Comparison of ENCODE assay signal across 1 cellular context in the genomic region with DNA sequence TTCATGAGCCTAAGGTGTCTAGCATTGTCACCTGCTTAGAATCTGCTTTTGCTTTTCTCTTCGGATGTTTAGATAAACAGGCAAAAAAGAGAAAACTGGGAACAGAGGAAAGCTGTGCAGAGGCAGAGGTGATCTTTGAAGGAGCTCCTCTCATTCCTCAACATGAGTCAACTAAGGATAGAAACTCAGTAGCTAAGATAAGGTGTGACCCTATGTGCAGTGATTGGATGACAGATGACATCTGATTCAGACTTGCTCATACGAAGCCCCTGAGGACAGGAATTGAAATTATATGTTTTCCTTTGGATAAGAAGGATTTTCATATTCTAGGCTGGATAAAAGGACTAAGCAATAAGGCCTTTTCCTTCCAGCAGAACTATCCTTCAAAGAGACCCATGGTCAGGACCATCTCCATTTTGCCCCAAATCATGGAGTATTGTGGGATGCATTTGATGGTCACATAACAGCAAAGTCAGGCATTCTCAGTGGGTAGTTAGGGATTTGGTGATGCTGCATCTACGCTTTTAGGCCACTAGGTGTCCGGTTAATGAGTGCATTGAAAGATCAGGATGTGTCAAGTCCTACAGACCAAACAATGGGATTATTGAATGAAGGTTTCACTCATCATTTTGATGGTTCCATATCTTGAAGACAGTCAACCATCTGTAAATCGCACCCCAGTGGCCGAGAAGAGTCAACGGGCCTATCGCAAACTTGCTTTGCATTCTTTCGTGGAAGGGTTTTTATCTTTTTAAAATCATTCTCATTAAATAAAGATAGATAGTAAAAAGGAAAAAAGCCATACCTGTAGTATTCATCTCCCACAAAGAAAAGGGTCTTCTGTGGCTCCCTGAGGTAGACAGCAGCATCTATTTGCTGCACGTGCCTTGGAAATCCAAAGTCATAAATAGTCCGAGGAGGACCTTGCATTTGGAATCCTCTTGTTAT.
TF ChIP-seq lines count a peak whose summit lies in the region.

No MANE protein-coding gene starts in this region.

TF ChIP-seq in H1, 55 proteins besides CTCF, POLR2A, EP300 and RAD21:
- TF ChIP-seq KDM4A (IDR thresholded peaks at IDR 0.05; ENCODE audit: low read depth, low read length, severe bottlenecking) (no peak), BRCA1 (IDR thresholded peaks at IDR 0.05; ENCODE audit: low read depth, low read length) (no peak), MAFK (IDR thresholded peaks at IDR 0.05; ENCODE audit: low read depth, low read length) (peak; percentile 33; the same call in 1 of the 2 replicates), CBX5 (IDR thresholded peaks at IDR 0.05; ENCODE audit: low read depth, low read length) (no peak), SIN3A (conservative IDR thresholded peaks at IDR 0.05 in 1 of 2, IDR thresholded peaks at IDR 0.05 in 1 of 2; ENCODE audit: low read depth in 1 of 2, low read length in 2 of 2) (no peak), CEBPB (IDR thresholded peaks at IDR 0.05; ENCODE audit: low read depth, low read length) (no peak), CBX8 (IDR thresholded peaks at IDR 0.05; ENCODE audit: borderline replicate concordance, low read depth, low read length) (no peak), POLR2AphosphoS5 (IDR thresholded peaks at IDR 0.05; ENCODE audit: low read depth, low read length) (no peak), TAF1 (IDR thresholded peaks at IDR 0.05; ENCODE audit: low read depth, low read length) (no peak), CHD7 (IDR thresholded peaks at IDR 0.05; ENCODE audit: insufficient replicate concordance, low read length) (no peak), CREB1 (IDR thresholded peaks at IDR 0.05) (peak; percentile 68), CHD2 (IDR thresholded peaks at IDR 0.05; ENCODE audit: low read length) (no peak), BACH1 (IDR thresholded peaks at IDR 0.05; ENCODE audit: low read length) (0 out of 2 replicates have a peak, but pooled peaks have one; percentile 29), NANOG (IDR thresholded peaks at IDR 0.05; ENCODE audit: insufficient read depth, low read depth, low read length, poor library complexity, severe bottlenecking) (no peak), TBP (IDR thresholded peaks at IDR 0.05; ENCODE audit: low read depth, low read length) (no peak)
- TF ChIP-seq, protein P1, sequence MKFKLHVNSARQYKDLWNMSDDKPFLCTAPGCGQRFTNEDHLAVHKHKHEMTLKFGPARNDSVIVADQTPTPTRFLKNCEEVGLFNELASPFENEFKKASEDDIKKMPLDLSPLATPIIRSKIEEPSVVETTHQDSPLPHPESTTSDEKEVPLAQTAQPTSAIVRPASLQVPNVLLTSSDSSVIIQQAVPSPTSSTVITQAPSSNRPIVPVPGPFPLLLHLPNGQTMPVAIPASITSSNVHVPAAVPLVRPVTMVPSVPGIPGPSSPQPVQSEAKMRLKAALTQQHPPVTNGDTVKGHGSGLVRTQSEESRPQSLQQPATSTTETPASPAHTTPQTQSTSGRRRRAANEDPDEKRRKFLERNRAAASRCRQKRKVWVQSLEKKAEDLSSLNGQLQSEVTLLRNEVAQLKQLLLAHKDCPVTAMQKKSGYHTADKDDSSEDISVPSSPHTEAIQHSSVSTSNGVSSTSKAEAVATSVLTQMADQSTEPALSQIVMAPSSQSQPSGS (IDR thresholded peaks at IDR 0.05; ENCODE audit: low read length) = no peak
